1 cellular context compared by ENCODE assay signal in the genomic region with DNA sequence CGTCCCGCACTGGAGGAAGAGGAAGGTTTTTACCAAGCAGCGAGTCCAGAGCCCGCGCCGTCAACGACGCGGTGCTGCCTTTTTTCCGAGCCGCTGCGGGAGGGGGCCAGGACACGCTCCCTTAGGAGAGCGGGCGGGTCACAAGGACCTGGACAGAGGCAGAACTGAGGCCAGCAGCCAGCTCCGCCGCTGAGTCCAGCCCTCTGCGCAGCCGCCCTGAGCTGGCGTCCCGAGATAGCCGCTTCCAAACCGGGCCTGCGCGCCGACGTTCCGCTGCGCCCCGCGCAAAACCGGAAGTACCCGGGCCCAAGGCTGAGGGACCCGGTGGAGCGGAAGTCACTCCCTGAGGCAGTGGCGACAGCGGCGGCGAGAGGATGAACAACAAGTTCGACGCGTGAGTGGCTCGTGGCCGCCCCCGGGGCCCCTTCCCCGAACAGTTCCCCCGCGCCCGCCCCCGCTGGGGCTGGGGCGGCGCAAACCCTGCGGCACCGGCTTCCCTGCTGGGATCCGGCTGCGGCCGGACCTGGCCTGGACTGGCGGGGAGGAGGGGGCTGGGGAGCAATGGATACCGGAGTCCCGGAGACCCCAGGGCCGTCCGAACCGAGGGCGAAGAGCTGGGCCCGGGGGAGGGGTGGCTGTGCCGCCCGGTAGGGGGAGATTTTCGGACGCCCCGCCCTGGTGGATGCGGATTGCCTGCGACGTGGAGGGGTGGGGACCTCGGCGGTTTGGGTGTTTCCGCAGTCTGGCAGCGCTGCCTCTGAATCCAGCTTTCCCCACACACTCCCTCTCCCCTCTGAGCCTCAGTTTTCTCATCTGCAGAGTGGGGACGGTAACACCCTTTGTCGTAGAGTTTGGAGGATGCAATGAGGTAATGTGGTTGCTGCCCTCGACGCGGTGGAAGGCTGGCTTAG.
TF ChIP-seq lines count a peak whose summit lies in the region.

EIF4E2 (plus strand) TSS at position 339 of the 911 bp plus-strand sequence; CDS start at position 375, 36 bp downstream.
TIGD1 (minus strand) TSS at position 207 of the 911 bp plus-strand sequence. CDS start 675 bp downstream, outside the sequence.

TF ChIP-seq in K562, 482 proteins besides CTCF, POLR2A, EP300 and RAD21 (continued from another document and continues in another):
- peak; percentile 78 for TF ChIP-seq TAF9B (IDR thresholded peaks at IDR 0.05; ENCODE audit: partially characterized antibody)
- TF ChIP-seq ERF (CRISPR knock-in tag; IDR thresholded peaks at IDR 0.05), result 0 out of 2 replicates have a peak, but pooled peaks have one; percentile 40
- peak; percentile 95 to 96 for TF ChIP-seq NRF1 (conservative IDR thresholded peaks at IDR 0.05 in 1 of 2, IDR thresholded peaks at IDR 0.05 in 1 of 2)
- TF ChIP-seq RBBP5 (IDR thresholded peaks at IDR 0.05; ENCODE audit: borderline replicate concordance, insufficient read depth, low read length, poor library complexity, severe bottlenecking), result peak; percentile 89
- TF ChIP-seq NCOA1 (IDR thresholded peaks at IDR 0.05; ENCODE audit: low read depth), result peak; percentile 96
- TF ChIP-seq POLR2AphosphoS5 (IDR thresholded peaks at IDR 0.05; ENCODE audit: control insufficient read depth, insufficient read depth, low read depth, low read length), result peak; percentile 71
- 0 out of 2 replicates have a peak, but pooled peaks have one; percentile 31 for TF ChIP-seq REST (CRISPR knock-in tag; IDR thresholded peaks at IDR 0.05; ENCODE audit: low read depth)
- TF ChIP-seq FOXA3 (CRISPR knock-in tag; conservative IDR thresholded peaks at IDR 0.05 in 1 of 2, IDR thresholded peaks at IDR 0.05 in 1 of 2), result 0 out of 4 replicates have a peak, but pooled peaks of 1 of the 2 experiments have one; percentile 36
- peak; percentile 85 for TF ChIP-seq GMEB1 (CRISPR knock-in tag; IDR thresholded peaks at IDR 0.05)
- no peak for TF ChIP-seq BRD9 (IDR thresholded peaks at IDR 0.05; ENCODE audit: low read depth, partially characterized antibody)
- TF ChIP-seq PCBP1 (IDR thresholded peaks at IDR 0.05; ENCODE audit: low read depth, low read length, poor library complexity, severe bottlenecking), result peak; percentile 45
- TF ChIP-seq ZNF707 (CRISPR knock-in tag; conservative IDR thresholded peaks at IDR 0.05), result no peak
- peak; percentile 91 for TF ChIP-seq CCNT2 (IDR thresholded peaks at IDR 0.05; ENCODE audit: borderline replicate concordance, extremely low read depth, insufficient read length, low read depth, low read length)
- TF ChIP-seq CREB1 (IDR thresholded peaks at IDR 0.05), result no peak; the same call in 1 of the 2 replicates
- TF ChIP-seq CREB1 (CRISPR knock-in tag; IDR thresholded peaks at IDR 0.05), result peak; percentile 82
- peak in 1 of 2 experiments; percentile 95; a peak in 2 of 4 replicates for TF ChIP-seq TRIM24 (IDR thresholded peaks at IDR 0.05)
- TF ChIP-seq ETS1 (conservative IDR thresholded peaks at IDR 0.05; ENCODE audit: control insufficient read depth, low read depth, low read length), result 0 out of 2 replicates have a peak, but pooled peaks have one; percentile 13
- TF ChIP-seq SMARCA5 (IDR thresholded peaks at IDR 0.05), result peak; percentile 91; the same call in 1 of the 2 replicates
- TF ChIP-seq NFIX (CRISPR knock-in tag; IDR thresholded peaks at IDR 0.05; ENCODE audit: low read depth), result no peak
- no peak for TF ChIP-seq SAFB (IDR thresholded peaks at IDR 0.05; ENCODE audit: borderline replicate concordance, low read depth, low read length)
- TF ChIP-seq HDAC1 (IDR thresholded peaks at IDR 0.05), result 0 out of 4 replicates have a peak, but pooled peaks of 1 of the 2 experiments have one; percentile 31
- TF ChIP-seq, protein P1, sequence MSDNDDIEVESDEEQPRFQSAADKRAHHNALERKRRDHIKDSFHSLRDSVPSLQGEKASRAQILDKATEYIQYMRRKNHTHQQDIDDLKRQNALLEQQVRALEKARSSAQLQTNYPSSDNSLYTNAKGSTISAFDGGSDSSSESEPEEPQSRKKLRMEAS (CRISPR knock-in tag; IDR thresholded peaks at IDR 0.05), result peak; percentile 64
- peak; percentile 94 for TF ChIP-seq POLR2G (IDR thresholded peaks at IDR 0.05; ENCODE audit: low read depth, low read length)
- TF ChIP-seq NCOA6 (IDR thresholded peaks at IDR 0.05), result peak; percentile 51; the same call in 1 of the 2 replicates
- peak; percentile 75 for TF ChIP-seq ZEB2 (IDR thresholded peaks at IDR 0.05)
- peak; percentile 99 for TF ChIP-seq ZBTB40 (IDR thresholded peaks at IDR 0.05)
- no peak for TF ChIP-seq ZBTB40 (CRISPR knock-in tag; IDR thresholded peaks at IDR 0.05)
- TF ChIP-seq RCOR1 (IDR thresholded peaks at IDR 0.05; ENCODE audit: borderline replicate concordance in 1 of 2, low read depth in 2 of 2, low read length in 2 of 2), result peak in 1 of 2 experiments; percentile 78; a peak in 2 of 4 replicates
- TF ChIP-seq TAF1 (IDR thresholded peaks at IDR 0.05; ENCODE audit: control insufficient read depth, extremely low read depth, insufficient read depth, low read length, severe bottlenecking), result peak; percentile 93
- peak; percentile 77 for TF ChIP-seq ETV1 (tag; conservative IDR thresholded peaks at IDR 0.05; ENCODE audit: low read depth)
- TF ChIP-seq ZBTB1 (CRISPR knock-in tag; IDR thresholded peaks at IDR 0.05; ENCODE audit: borderline replicate concordance, low read depth), result no peak
- peak; percentile 93 to 99 (median 98) for TF ChIP-seq ZBTB11 (CRISPR knock-in tag; IDR thresholded peaks at IDR 0.05)
- peak; percentile 93 for TF ChIP-seq RBFOX2 (IDR thresholded peaks at IDR 0.05; ENCODE audit: low read depth, low read length)
- TF ChIP-seq RB1 (IDR thresholded peaks at IDR 0.05; ENCODE audit: low read depth), result peak; percentile 84
- TF ChIP-seq RBM25 (IDR thresholded peaks at IDR 0.05; ENCODE audit: low read depth, low read length, severe bottlenecking), result peak; percentile 78
